Comparison of ENCODE assay signal across 17 cellular contexts in the genomic region with DNA sequence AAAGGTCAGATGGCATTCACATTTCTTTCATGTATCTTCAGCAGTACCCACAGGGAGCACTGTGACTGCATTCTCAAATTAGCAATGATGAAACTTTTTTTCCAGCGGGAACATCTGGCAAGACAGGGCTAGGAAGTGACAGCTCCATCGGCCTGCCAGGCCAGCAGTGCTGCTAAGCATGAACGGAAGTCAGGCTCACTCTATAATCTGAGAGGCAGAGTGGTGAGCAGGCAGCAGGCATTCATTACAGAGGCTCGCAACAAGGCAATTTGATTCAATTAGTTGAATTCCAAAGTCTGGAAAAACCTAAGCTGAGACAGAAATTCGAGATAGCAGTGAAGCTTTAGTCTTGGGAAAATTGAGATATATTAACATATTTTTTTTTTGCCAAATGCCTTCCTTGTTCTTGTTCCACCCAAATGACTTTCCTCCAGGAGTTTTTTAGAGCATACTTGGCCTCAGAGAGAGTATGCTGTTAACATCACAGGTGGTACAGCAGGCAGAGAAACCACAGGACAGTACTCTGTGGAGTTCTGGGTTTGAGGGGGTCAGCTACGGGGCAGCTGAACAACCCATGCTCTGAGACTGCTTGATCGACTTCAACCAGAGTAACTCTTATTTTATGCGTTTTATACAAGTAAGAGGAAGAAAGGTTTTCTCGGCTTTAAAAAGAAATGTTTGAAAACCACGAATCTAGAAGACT.
A peak's percentile ranks its signal among the peaks of the same experiment; 100 is the strongest.
DNase-seq lines count a peak whose midpoint lies in the region; ATAC-seq, FAIRE-seq and TF ChIP-seq lines count a peak whose summit lies in the region.
"Had no signal": no experiment of that assay in that cellular context is flagged by ENCODE, and none has a peak within 500 bp of the region (broad histone marks: within the 10 kb centered on the region; RNA-seq: fewer than 3 reads in every experiment).

No MANE protein-coding gene starts in this region.

- TF ChIP-seq CTCF in brain (conservative IDR thresholded peaks at IDR 0.05) (no peak), kidney (IDR thresholded peaks at IDR 0.05; ENCODE audit: borderline replicate concordance, extremely low read depth, insufficient read depth) (no peak)
- no peak for TF ChIP-seq CTCF in CD4-positive, alpha-beta T cell (IDR thresholded peaks at IDR 0.05)

- H3K27me3 ChIP-seq in CD4-positive, alpha-beta T cell (ENCODE audit: control insufficient read depth, insufficient read depth, low read length): no peaks in the 10 kb centered on the region

- DNase-seq in NCI-H748 (lab: John Stamatoyannopoulos, UW; ENCODE audit: unreplicated experiment) (peak; percentile 18), NCI-H748 treated with DMSO at 0.1 percent for 48 hours (lab: John Stamatoyannopoulos, UW) (no peak), kidney (peak; percentile 59), stromal cell of bone marrow (ENCODE audit: low read depth) (peak; percentile 21), NCI-H1105 treated with DMSO at 0.1 percent for 48 hours (lab: John Stamatoyannopoulos, UW) (no peak)
- no peak for DNase-seq in activated CD4-positive, CD25-positive, alpha-beta regulatory T cell (lab: John Stamatoyannopoulos, UW)
- DNase-seq in CD4-positive, alpha-beta T cell: no peak
- DNase-seq: activated CD4-positive, alpha-beta T cell treated with anti-CD3 and anti-CD28 coated beads, Interleukin-2, amount 10 ng/mL, durations not matched to agents 24 days and 14 days; activated effector memory CD4-positive, alpha-beta T cell treated with Interleukin-2 at 50 U/mL for 16 hours; DMS79; natural killer cell; NCI-H1105; stimulated activated CD4-positive, alpha-beta T cell treated with anti-CD3 and anti-CD28 coated beads, Interleukin-12 subunit alpha, Interleukin-12 subunit beta, amount 100 ng/mL, for 4 hours; T-helper 17 cell had no signal

- CTCF ChIA-PET in CD4-positive, alpha-beta T cell (lab: Charles Lee): interaction anchor here (1.2 kb wide), 1 partner anchor 11 kb away, joined by 3 read pairs; no protein-coding TSS in a partner anchor

- ATAC-seq in CD4-positive, alpha-beta T cell (ENCODE audit: poor library complexity): no peak
- ATAC-seq: natural killer cell, T-helper 17 cell had no signal

- H3K36me3 ChIP-seq in kidney (ENCODE audit: control insufficient read depth in 1 of 2, insufficient read depth in 2 of 2, low read length in 2 of 2): no peaks in the 10 kb centered on the region

- no peak for FAIRE-seq in kidney (lab: Jason Lieb, UNC)
- FAIRE-seq: GM12892, H54 had no signal

- no peaks in the 10 kb centered on the region for H3K4me1 ChIP-seq in kidney (ENCODE audit: control insufficient read depth in 1 of 2, insufficient read depth in 1 of 2, low read depth in 1 of 2, low read length in 2 of 2)

- POLR2A ChIA-PET in CD4-positive, alpha-beta T cell (lab: Charles Lee): no interaction called here

- peaks cover 37% of the 10 kb centered on the region for H3K4me1 Mint-ChIP-seq in brain
- no peaks in the 10 kb centered on the region for H3K4me1 Mint-ChIP-seq in CD4-positive, alpha-beta T cell (ENCODE audit: low read depth)
- H3K4me1 Mint-ChIP-seq: activated CD4-positive, alpha-beta T cell treated with anti-CD3 and anti-CD28 coated beads, Interleukin-2, amount 10 ng/mL, durations not matched to agents 24 days and 14 days; natural killer cell; T-helper 17 cell had no signal

- H3K4me3 Mint-ChIP-seq in brain: no peak overlapping the region
- H3K4me3 Mint-ChIP-seq in CD4-positive, alpha-beta T cell: no peak overlapping the region
- H3K4me3 Mint-ChIP-seq: activated CD4-positive, alpha-beta T cell treated with anti-CD3 and anti-CD28 coated beads, Interleukin-2, amount 10 ng/mL, durations not matched to agents 24 days and 14 days; natural killer cell; T-helper 17 cell had no signal

- H3K27ac Mint-ChIP-seq in brain: peak overlapping the region; percentile 26 to 83 (median 45)
- H3K27ac Mint-ChIP-seq in CD4-positive, alpha-beta T cell: no peak overlapping the region
- H3K27ac Mint-ChIP-seq: activated CD4-positive, alpha-beta T cell treated with anti-CD3 and anti-CD28 coated beads, Interleukin-2, amount 10 ng/mL, durations not matched to agents 24 days and 14 days; natural killer cell; T-helper 17 cell had no signal

- intact Hi-C loops in kidney (cut with DNase I): no loop called here
- intact Hi-C loops in CD4-positive, alpha-beta T cell (cut with DNase I, micrococcal nuclease): no loop called here

- peaks cover 11% of the 10 kb centered on the region for H3K36me3 Mint-ChIP-seq in brain
- H3K36me3 Mint-ChIP-seq in CD4-positive, alpha-beta T cell (ENCODE audit: low read depth): no peaks in the 10 kb centered on the region
- H3K36me3 Mint-ChIP-seq: natural killer cell had no signal

- H3K27me3 Mint-ChIP-seq in brain: peaks cover 4% of the 10 kb centered on the region
- no peaks in the 10 kb centered on the region for H3K27me3 Mint-ChIP-seq in CD4-positive, alpha-beta T cell
- H3K27me3 Mint-ChIP-seq: activated CD4-positive, alpha-beta T cell treated with anti-CD3 and anti-CD28 coated beads, Interleukin-2, amount 10 ng/mL, durations not matched to agents 24 days and 14 days had no signal

- H3K9me3 Mint-ChIP-seq in brain: no peaks in the 10 kb centered on the region
- H3K9me3 Mint-ChIP-seq in CD4-positive, alpha-beta T cell: no peaks in the 10 kb centered on the region
- H3K9me3 Mint-ChIP-seq: activated CD4-positive, alpha-beta T cell treated with anti-CD3 and anti-CD28 coated beads, Interleukin-2, amount 10 ng/mL, durations not matched to agents 24 days and 14 days had no signal

- no peak overlapping the region for H3K27ac ChIP-seq in kidney (ENCODE audit: low read depth in 2 of 2, low read length in 2 of 2)
- no peak overlapping the region for H3K27ac ChIP-seq in CD4-positive, alpha-beta T cell (ENCODE audit: low read depth, low read length)

- H3K9ac ChIP-seq in kidney (ENCODE audit: low read length in 2 of 2): no peak overlapping the region

- H3K4me3 ChIP-seq in kidney (ENCODE audit: low read length in 2 of 2): no peak overlapping the region

- no peaks in the 10 kb centered on the region for H3K9me3 ChIP-seq in kidney (ENCODE audit: control insufficient read depth in 1 of 2, low read length in 2 of 2)
- H3K9me3 ChIP-seq in CD4-positive, alpha-beta T cell (ENCODE audit: control insufficient read depth, low read length): no peaks in the 10 kb centered on the region

Comparison
In these comparisons a context has a peak if more than half of its experiments do, and no peak if none do; other contexts are left out.
1. DNase-seq: peak in NCI-H748 (single experiment), kidney (single experiment) and stromal cell of bone marrow (single experiment); none in NCI-H748 treated with DMSO at 0.1 percent for 48 hours (single experiment), activated CD4-positive, CD25-positive, alpha-beta regulatory T cell (0 of 4), NCI-H1105 treated with DMSO at 0.1 percent for 48 hours (single experiment) and CD4-positive, alpha-beta T cell (0 of 10).